ENCODE assay signal across 27 cellular contexts in the genomic region with DNA sequence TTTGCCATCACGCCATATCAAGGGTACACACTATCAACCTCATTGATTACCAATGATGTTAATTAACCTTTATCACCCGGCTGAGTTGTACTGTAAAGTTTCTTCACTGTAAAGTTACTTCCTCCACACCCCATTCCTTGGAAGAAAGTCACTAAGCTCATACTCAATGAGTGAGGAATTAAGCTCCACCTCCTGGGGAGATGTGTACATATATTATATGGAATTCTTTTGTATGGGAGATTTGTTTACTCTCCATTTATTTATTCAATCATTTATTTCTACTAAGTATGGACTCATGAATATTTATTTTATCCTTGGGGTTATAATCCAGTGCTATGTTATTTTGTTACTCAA. TPM values are rescaled to one million over a fixed set of nuclear protein-coding genes. Genes with fewer than 3 reads are reported as not detected.
DNase-seq lines count a peak whose midpoint lies in the region; ATAC-seq and TF ChIP-seq lines count a peak whose summit lies in the region.
"Had no signal": no experiment of that assay in that cellular context is flagged by ENCODE, and none has a peak within 500 bp of the region (broad histone marks: within the 10 kb centered on the region; RNA-seq: fewer than 3 reads in every experiment).

No MANE protein-coding gene starts in this region.

- H3K27me3 ChIP-seq in PC-9 (ENCODE audit: insufficient read depth, low read depth) (no peaks in the 10 kb centered on the region), mucosa of rectum (ENCODE audit: control insufficient read depth in 2 of 2, insufficient read depth in 2 of 2, low read length in 2 of 2) (no peaks in the 10 kb centered on the region), esophagus muscularis mucosa (no peaks in the 10 kb centered on the region)
- H3K27me3 ChIP-seq: brain microvascular endothelial cell had no signal

- H3K9me3 ChIP-seq in PC-9 (ENCODE audit: insufficient read depth, low read depth) (no peaks in the 10 kb centered on the region), mucosa of rectum (ENCODE audit: control insufficient read depth in 2 of 2, low read length in 2 of 2) (no peaks in the 10 kb centered on the region), esophagus muscularis mucosa (no peaks in the 10 kb centered on the region)
- H3K9me3 ChIP-seq: A549 had no signal

- no peaks in the 10 kb centered on the region for H4K20me1 ChIP-seq in PC-9 (ENCODE audit: insufficient read depth)

- H3K4me1 ChIP-seq in PC-9 (replicated peaks; ENCODE audit: insufficient read depth) (peaks cover 28% of the 10 kb centered on the region), mucosa of rectum (ENCODE audit: control insufficient read depth in 2 of 2, insufficient read depth in 2 of 2, low read length in 2 of 2) (no peaks in the 10 kb centered on the region), esophagus muscularis mucosa (no peaks in the 10 kb centered on the region)

- POLR2A ChIA-PET in PC-9 (lab: Charles Lee; ENCODE audit: unreplicated experiment), result interaction anchor here (0.6 to 0.9 kb wide), 2 partner anchors 29 to 41 kb away, joined by 3 to 21 read pairs; no protein-coding TSS in a partner anchor

- 97% methylated on average over 2 of the region's 2 CpGs for WGBS in esophagus muscularis mucosa

- intact Hi-C loops in PC-9 (cut with micrococcal nuclease; ENCODE audit: unreplicated experiment), result no loop called here
- intact Hi-C loops in esophagus muscularis mucosa (cut with DNase I), result no loop called here

- DNase-seq in ELR (ENCODE audit: low read depth) (peak; percentile 11), PC-9 (peak in 1 of 2 experiments; percentile 85), epithelial cell of prostate (ENCODE audit: low read depth, low spot score) (peak; percentile 33), T-helper 2 cell (no peak), esophagus muscularis mucosa (ENCODE audit: extremely low spot score) (no peak)
- DNase-seq: activated CD4-positive, alpha-beta memory T cell treated with anti-CD3 and anti-CD28 coated beads, Interleukin-2, amount 10 ng/mL, durations not matched to agents 7 days and 5 days; activated CD4-positive, alpha-beta T cell treated with anti-CD3 and anti-CD28 coated beads for 1 hour; AML-193; amygdala; brain microvascular endothelial cell; CD4-positive, CD25-positive, alpha-beta regulatory T cell; glutamatergic neuron; H9; islet precursor cell; Karpas-422; midbrain; NCI-H1436; NCI-H2081; NCI-H524 treated with DMSO at 0.1 percent for 48 hours; SIG-M5; stimulated activated naive B cell treated with anti-CD40 and anti-IgM and Interleukin-4, amounts not matched to agents 10 μg/mL and 1 μg/mL and 100 μg/mL, for 72 hours had no signal

- no peak for TF ChIP-seq EP300 in esophagus muscularis mucosa (IDR thresholded peaks at IDR 0.05)

- BruUV-seq in PC-9 (replicated peaks; lab: Mats Ljungman, UMichigan), result no TSS peak

- H3K4me3 ChIP-seq in PC-9 (no peak overlapping the region), mucosa of rectum (ENCODE audit: low read length in 2 of 2) (no peak overlapping the region), esophagus muscularis mucosa (no peak overlapping the region)
- H3K4me3 ChIP-seq: A549 had no signal

- peaks cover 27% of the 10 kb centered on the region for H3F3A ChIP-seq in PC-9 (ENCODE audit: insufficient read depth, low read depth)

- peaks cover 52% of the 10 kb centered on the region for H3K36me3 ChIP-seq in PC-9 (ENCODE audit: low read depth)
- peaks cover 18 to 26% of the 10 kb centered on the region in 2 donors for H3K36me3 ChIP-seq in mucosa of rectum (ENCODE audit: control insufficient read depth in 2 of 2, insufficient read depth in 2 of 2, low read length in 2 of 2)
- peaks cover 10 to 82% (median 48%) of the 10 kb centered on the region in 4 donors for H3K36me3 ChIP-seq in esophagus muscularis mucosa

- H3K79me2 ChIP-seq in PC-9 (ENCODE audit: low read depth), result no peaks in the 10 kb centered on the region

- TF ChIP-seq CTCF in PC-9 (conservative IDR thresholded peaks at IDR 0.05) (no peak), esophagus muscularis mucosa (IDR thresholded peaks at IDR 0.05) (no peak)

- ATAC-seq in GM18511 (IDR thresholded peaks at IDR 0.05; ENCODE audit: unreplicated experiment) (no peak), GM21619 (IDR thresholded peaks at IDR 0.05; ENCODE audit: unreplicated experiment) (no peak)
- ATAC-seq: natural killer cell treated with Interleukin-12 subunit alpha and Interleukin-12 subunit beta and Interleukin-15 and Interleukin-18, amount 100 ng/mL, for 72 hours; Panc1; stimulated activated naive B cell treated with anti-CD40 and anti-IgM and Interleukin-4, amounts not matched to agents 10 μg/mL and 1 μg/mL and 100 μg/mL, for 72 hours had no signal

- no peaks in the 10 kb centered on the region for H3K9me2 ChIP-seq in PC-9 (ENCODE audit: insufficient read depth)

- no peak for TF ChIP-seq POLR2A in esophagus muscularis mucosa (IDR thresholded peaks at IDR 0.05; ENCODE audit: low read depth)

- CTCF ChIA-PET in PC-9 (lab: Charles Lee), result no interaction called here

- H2AFZ ChIP-seq in PC-9, result no peak overlapping the region

- H3K4me2 ChIP-seq in PC-9, result no peak overlapping the region
- H3K4me2 ChIP-seq: A549 had no signal

- H3K9ac ChIP-seq in mucosa of rectum (ENCODE audit: low read depth in 1 of 2, low read length in 2 of 2), result no peak overlapping the region

- H3K27ac ChIP-seq in PC-9, result peak overlapping the region; percentile 84
- peak overlapping the region; percentile 75 for H3K27ac ChIP-seq in epithelial cell of prostate
- H3K27ac ChIP-seq in mucosa of rectum (ENCODE audit: low read depth in 2 of 2, low read length in 2 of 2), result peak overlapping the region; percentile 72 to 80
- no peak overlapping the region for H3K27ac ChIP-seq in esophagus muscularis mucosa (replicated peaks in 1 of 4)
- H3K27ac ChIP-seq: A549, brain microvascular endothelial cell had no signal

RNA-seq across cellular contexts. Expression of gene C2orf74, which starts 56.8 kb away (rescaled TPM):
- total RNA-seq in PC-9 (2021), result 19.2 and 22.6 TPM in 2 replicates
- 10 to 100 TPM; 18.7 to 43.2 (median 33.2) TPM for total RNA-seq in esophagus muscularis mucosa

Comparison
In these comparisons a context has a peak if more than half of its experiments do, and no peak if none do; other contexts are left out.
1. DNase-seq: peak in ELR (single experiment) and epithelial cell of prostate (single experiment); none in T-helper 2 cell (0 of 5) and esophagus muscularis mucosa (single experiment).
2. H3K27ac ChIP-seq: peak in PC-9 (single experiment), epithelial cell of prostate (single experiment) and mucosa of rectum (2 of 2); none in esophagus muscularis mucosa (0 of 4).